ENCODE assay signal across 8 cellular contexts in genomic region chr7:64902806-64903721, GRCh38. TPM values are rescaled to one million over a fixed set of nuclear protein-coding genes. Genes with fewer than 3 reads are reported as not detected.
A peak's percentile ranks its signal among the peaks of the same experiment; 100 is the strongest.
DNase-seq lines count a peak whose midpoint lies in the region; ATAC-seq and TF ChIP-seq lines count a peak whose summit lies in the region.

TSS of gene ZNF273 (plus strand) at chr7:64903273. CDS start at chr7:64903318, 45 bp downstream.

- no peak for TF ChIP-seq CTCF in right lobe of liver (IDR thresholded peaks at IDR 0.05)

- peak; percentile 44 for TF ChIP-seq POLR2A in right lobe of liver (IDR thresholded peaks at IDR 0.05)

- H3K27me3 ChIP-seq in right lobe of liver, result no peaks in the 10 kb centered on the region

- no peaks in the 10 kb centered on the region for H3K36me3 ChIP-seq in right lobe of liver

- DNase-seq in C1 segment of cervical spinal cord (lab: John Stamatoyannopoulos, UW) (peak; percentile 23 to 90 (median 82)), NCI-H69 (lab: John Stamatoyannopoulos, UW) (peak; percentile 97), dermis microvascular lymphatic vessel endothelial cell (ENCODE audit: low read depth in 2 of 2) (peak; percentile 78 to 89), right lobe of liver (peak; percentile 93 to 95 (median 95))
- peak; percentile 87 for DNase-seq in activated CD4-positive, alpha-beta T cell treated with anti-CD3 and anti-CD28 coated beads, Interleukin-2, amount 50 U/mL, for 1 hour
- DNase-seq in stimulated activated CD4-positive, alpha-beta T cell treated with anti-CD3 and anti-CD28 coated beads, Interleukin-4, amount 100 ng/mL, for 24 hours, result peak; percentile 93

- 1% methylated on average over 22 of the region's 34 CpGs for WGBS in right lobe of liver (ENCODE audit: insufficient coverage, low coverage, low lambda C conversion rate, missing lambda C conversion rate)

- H3K9me3 ChIP-seq in right lobe of liver, result no peaks in the 10 kb centered on the region

- ATAC-seq in GM19372 (IDR thresholded peaks at IDR 0.05; ENCODE audit: low read depth, unreplicated experiment), result peak; percentile 99
- peak; percentile 99 for ATAC-seq in HG03521 (IDR thresholded peaks at IDR 0.05; ENCODE audit: unreplicated experiment)
- ATAC-seq in right lobe of liver, result peak; percentile 99 to 100 (median 100)

- peak within 1 kb of the TSS; percentile 73 to 85 (median 76) for H3K4me3 ChIP-seq in right lobe of liver

- H3K27ac ChIP-seq in right lobe of liver, result peak within 1 kb of the TSS in 2 of 3 donors; percentile 24 to 43

- intact Hi-C loops in right lobe of liver (cut with DNase I), result no loop called here

- H3K4me1 ChIP-seq in right lobe of liver, result no peaks in the 10 kb centered on the region

RNA-seq across cellular contexts. Expression of gene ZNF273, which starts in this region (rescaled TPM):
- 4.2 and 7.1 TPM in 2 replicates for total RNA-seq in dermis microvascular lymphatic vessel endothelial cell
- under 1 TPM; 0.24 to 1.00 (median 0.78) TPM for total RNA-seq in right lobe of liver

Comparison
In these comparisons a context has a peak if more than half of its experiments do, and no peak if none do; other contexts are left out.
1. Peak in every context shown above with its lines: DNase-seq, ATAC-seq, H3K4me3 ChIP-seq and H3K27ac ChIP-seq.
2. Peak in DNase-seq, ATAC-seq, H3K4me3 ChIP-seq and H3K27ac ChIP-seq in right lobe of liver; RNA of the gene not detected or under 1 TPM.